In genomic region chr18:26405190-26405781, GRCh38 we compare ENCODE assay signal across 10 cellular contexts.
DNase-seq lines count a peak whose midpoint lies in the region; ATAC-seq, FAIRE-seq and TF ChIP-seq lines count a peak whose summit lies in the region.
"Had no signal": no experiment of that assay in that cellular context is flagged by ENCODE, and none has a peak within 500 bp of the region (broad histone marks: within the 10 kb centered on the region; RNA-seq: fewer than 3 reads in every experiment).

No MANE protein-coding gene starts in this region.

- CTCF ChIA-PET in A673 (lab: Charles Lee): interaction anchor here (0.9 kb wide), 1 partner anchor 22 kb away, joined by 4 read pairs; no protein-coding TSS in a partner anchor
- CTCF ChIA-PET in K562 (lab: Yijun Ruan, JAX; ENCODE audit: low intra/inter-chr PET ratio): no interaction called here

- FAIRE-seq in K562 (lab: Jason Lieb, UNC): no peak

- DNase-seq in A673 (ENCODE audit: low spot score) (peak; percentile 46), GM13977 (ENCODE audit: low spot score) (peak; percentile 70), NCI-H1105 (lab: John Stamatoyannopoulos, UW) (peak; percentile 9), K562 (ENCODE audit: extremely low read depth in 1 of 4, low spot score in 3 of 4) (peak in 1 of 4 experiments; percentile 16), lower lobe of right lung (no peak), activated gamma-delta T cell (lab: John Stamatoyannopoulos, UW) (no peak)
- DNase-seq in activated naive CD4-positive, alpha-beta T cell (lab: John Stamatoyannopoulos, UW): no peak

- H3K36me3 ChIP-seq in A673 (ENCODE audit: insufficient read depth, low read length, poor library complexity, severe bottlenecking) (no peaks in the 10 kb centered on the region), K562 (ENCODE audit: control insufficient read depth, insufficient read depth, low read length) (no peaks in the 10 kb centered on the region), lower lobe of right lung (no peaks in the 10 kb centered on the region)

- no peaks in the 10 kb centered on the region for H3K9me1 ChIP-seq in K562 (ENCODE audit: control insufficient read depth, insufficient read depth, low read length)

- TF ChIP-seq RAD21 in K562 (CRISPR knock-in tag; conservative IDR thresholded peaks at IDR 0.05 in 1 of 2, IDR thresholded peaks at IDR 0.05 in 1 of 2): peak in 1 of 2 experiments; percentile 29; a peak in 1 of 4 replicates

- no peaks in the 10 kb centered on the region for H4K20me1 ChIP-seq in K562 (replicated peaks; ENCODE audit: control insufficient read depth, insufficient read depth, low read length)

- ATAC-seq in HG02678 (IDR thresholded peaks at IDR 0.05; ENCODE audit: unreplicated experiment) (peak; percentile 86), K562 (peak; percentile 28), lower lobe of right lung (peak; percentile 64 to 71)

- no peak for TF ChIP-seq EP300 in K562 (IDR thresholded peaks at IDR 0.05; ENCODE audit: low read length)

- BruUV-seq in A673 (replicated peaks; lab: Mats Ljungman, UMichigan): no TSS peak
- no TSS peak for BruUV-seq in K562 (replicated peaks; lab: Mats Ljungman, UMichigan)

- no peak for TF ChIP-seq POLR2A in K562 (conservative IDR thresholded peaks at IDR 0.05)

- no peaks in the 10 kb centered on the region for H3K9me3 ChIP-seq in A673 (ENCODE audit: low read depth, low read length, poor library complexity, severe bottlenecking)
- H3K9me3 ChIP-seq in K562 (replicated peaks; ENCODE audit: control insufficient read depth, insufficient read depth, low read depth, low read length): no peaks in the 10 kb centered on the region
- no peaks in the 10 kb centered on the region for H3K9me3 ChIP-seq in lower lobe of right lung

- H3K27me3 ChIP-seq in A673 (replicated peaks; ENCODE audit: insufficient read depth, low read depth, low read length, poor library complexity) (no peaks in the 10 kb centered on the region), K562 (ENCODE audit: control insufficient read depth in 2 of 2, insufficient read depth in 2 of 2, low read length in 2 of 2) (peaks cover 20 to 32% of the 10 kb centered on the region in 2 experiments; a peak in 4 of 5 replicates), lower lobe of right lung (ENCODE audit: low read depth) (no peaks in the 10 kb centered on the region)

- H3K4me3 ChIP-seq in A673 (ENCODE audit: low read depth, low read length, poor library complexity, severe bottlenecking) (no peak overlapping the region), K562 (no peak overlapping the region), lower lobe of right lung (no peak overlapping the region)

- POLR2A ChIA-PET in A673 (lab: Charles Lee; ENCODE audit: low non-redundant PET) (no interaction called here), K562 (lab: Yijun Ruan, JAX) (interaction anchor here (1.0 kb wide), 1 partner anchor 17 kb away, joined by 3 read pairs; no protein-coding TSS in a partner anchor)

- H3K79me2 ChIP-seq in K562 (ENCODE audit: control insufficient read depth, insufficient read depth, low read length): no peaks in the 10 kb centered on the region

- intact Hi-C loops in A673 (cut with micrococcal nuclease; ENCODE audit: unreplicated experiment): loop anchor here (10.0 kb wide), 1 partner anchor 600 kb away; no protein-coding TSS in a partner anchor
- intact Hi-C loops in K562 (cut with micrococcal nuclease): loop anchor here (10.0 kb wide), 1 partner anchor 240 kb away; no protein-coding TSS in a partner anchor
- intact Hi-C loops in lower lobe of right lung (cut with DNase I): no loop called here

- no peak overlapping the region for H2AFZ ChIP-seq in K562 (ENCODE audit: low read depth, low read length)

- H3K4me1 ChIP-seq in A673 (ENCODE audit: insufficient read depth, low read length, poor library complexity, severe bottlenecking): no peaks in the 10 kb centered on the region
- H3K4me1 ChIP-seq in K562 (replicated peaks in 1 of 2; ENCODE audit: control insufficient read depth in 2 of 2, insufficient read depth in 2 of 2, low read length in 2 of 2): peaks cover 0 to 3% of the 10 kb centered on the region in 2 experiments; a peak in 1 of 5 replicates
- H3K4me1 ChIP-seq in lower lobe of right lung: no peaks in the 10 kb centered on the region

- in situ Hi-C loops in GM13977 (cut with MboI; ENCODE audit: low pct_unique_long_range_greater_than_20kb, low sequenced_read_pairs, unreplicated experiment): loop anchor here (10.0 kb wide), 1 partner anchor 240 kb away; no protein-coding TSS in a partner anchor
- in situ Hi-C loops in K562 (cut with MboI): no loop called here

- TF ChIP-seq CTCF in A673 (conservative IDR thresholded peaks at IDR 0.05; ENCODE audit: low read depth, low read length): peak; percentile 50
- TF ChIP-seq CTCF in GM13977 (IDR thresholded peaks at IDR 0.05; ENCODE audit: extremely low read depth, insufficient read depth, missing control alignments): peak; percentile 91
- peak in 2 of 3 experiments; percentile 21 to 28; a peak in 1 of 6 replicates for TF ChIP-seq CTCF in K562 (IDR thresholded peaks at IDR 0.05 in 2 of 3, conservative IDR thresholded peaks at IDR 0.05 in 1 of 3; ENCODE audit: insufficient read depth in 2 of 3, low read depth in 1 of 3, low read length in 3 of 3)
- peak; percentile 36 for TF ChIP-seq CTCF in lower lobe of right lung (IDR thresholded peaks at IDR 0.05)

- H3K27ac ChIP-seq in A673 (ENCODE audit: low read depth, low read length, poor library complexity, severe bottlenecking): no peak overlapping the region
- H3K27ac ChIP-seq in K562 (ENCODE audit: extremely low read depth, low read depth, low read length): no peak overlapping the region
- no peak overlapping the region for H3K27ac ChIP-seq in lower lobe of right lung
- H3K27ac ChIP-seq: epithelial cell of prostate, HL-60 had no signal

- no peak overlapping the region for H3K9ac ChIP-seq in K562 (ENCODE audit: insufficient read depth in 1 of 2, low read depth in 2 of 2, low read length in 2 of 2)

- no peak overlapping the region for H3K4me2 ChIP-seq in K562 (ENCODE audit: insufficient read depth, low read length)

- 3% methylated on average over 5 of the region's 5 CpGs for WGBS in K562 (ENCODE audit: insufficient coverage, low coverage, missing lambda C conversion rate)

TF ChIP-seq in K562, 482 proteins besides CTCF, POLR2A, EP300 and RAD21:
- TF ChIP-seq FOSL1 (tag; conservative IDR thresholded peaks at IDR 0.05) (no peak), CHCHD3 (CRISPR knock-in tag; IDR thresholded peaks at IDR 0.05) (no peak), MED1 (CRISPR knock-in tag; IDR thresholded peaks at IDR 0.05; ENCODE audit: borderline replicate concordance) (no peak)
- TF ChIP-seq, protein P1, sequence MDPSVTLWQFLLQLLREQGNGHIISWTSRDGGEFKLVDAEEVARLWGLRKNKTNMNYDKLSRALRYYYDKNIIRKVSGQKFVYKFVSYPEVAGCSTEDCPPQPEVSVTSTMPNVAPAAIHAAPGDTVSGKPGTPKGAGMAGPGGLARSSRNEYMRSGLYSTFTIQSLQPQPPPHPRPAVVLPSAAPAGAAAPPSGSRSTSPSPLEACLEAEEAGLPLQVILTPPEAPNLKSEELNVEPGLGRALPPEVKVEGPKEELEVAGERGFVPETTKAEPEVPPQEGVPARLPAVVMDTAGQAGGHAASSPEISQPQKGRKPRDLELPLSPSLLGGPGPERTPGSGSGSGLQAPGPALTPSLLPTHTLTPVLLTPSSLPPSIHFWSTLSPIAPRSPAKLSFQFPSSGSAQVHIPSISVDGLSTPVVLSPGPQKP (CRISPR knock-in tag; IDR thresholded peaks at IDR 0.05): no peak
- TF ChIP-seq, protein P2, sequence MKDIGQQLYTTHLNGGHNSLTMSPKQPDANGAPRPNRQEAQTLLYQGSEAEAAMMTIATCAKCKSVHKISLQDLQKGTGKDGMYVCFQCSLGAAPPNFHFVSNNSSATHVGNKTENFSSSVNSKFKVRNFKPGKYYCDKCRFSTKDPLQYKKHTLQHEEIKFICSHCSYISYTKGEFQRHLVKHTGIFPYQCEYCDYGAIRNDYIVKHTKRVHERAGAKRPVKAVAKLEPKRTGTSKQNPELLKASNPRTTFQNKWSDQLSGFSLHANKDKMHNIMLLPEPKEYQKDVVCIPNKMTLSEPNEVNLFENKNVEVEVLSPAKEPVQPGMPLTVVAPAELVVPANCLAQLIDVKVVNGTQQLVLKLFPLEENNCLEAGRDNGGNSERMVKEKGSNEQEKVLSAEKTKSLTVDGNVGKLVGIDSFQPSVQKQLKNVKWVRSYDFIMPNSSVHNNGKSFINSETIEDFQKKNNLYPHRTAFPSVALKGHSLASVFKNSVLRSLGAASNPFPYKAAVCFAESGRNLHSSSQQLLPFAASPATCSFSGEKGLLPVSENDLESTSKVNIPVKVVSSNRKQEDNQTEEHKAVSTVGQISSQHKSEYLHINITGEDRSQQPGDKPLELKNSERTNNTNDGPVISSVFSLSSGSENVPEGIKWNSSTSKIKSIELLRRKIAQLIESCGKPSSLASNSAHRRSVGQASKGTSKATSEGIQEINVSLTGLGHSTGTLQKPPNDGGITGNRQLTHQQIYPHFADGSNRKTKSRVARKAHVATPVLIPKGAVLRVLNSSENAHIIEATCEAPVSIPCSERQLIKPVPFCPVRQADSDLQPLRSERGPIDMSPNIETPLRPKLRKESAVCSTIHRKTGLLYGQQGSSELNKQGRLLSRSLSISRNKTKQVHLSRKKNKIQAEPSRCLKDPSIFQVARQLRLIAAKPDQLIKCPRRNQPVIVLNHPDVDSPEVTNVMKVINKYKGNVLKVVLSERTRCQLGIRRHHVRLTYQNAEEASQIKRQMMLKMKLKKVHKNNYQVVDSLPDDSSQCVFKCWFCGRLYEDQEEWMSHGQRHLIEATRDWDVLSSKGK (CRISPR knock-in tag; IDR thresholded peaks at IDR 0.05): no peak

Comparison
In these comparisons a context has a peak if more than half of its experiments do, and no peak if none do; other contexts are left out.
1. DNase-seq: peak in A673 (single experiment), GM13977 (single experiment) and NCI-H1105 (single experiment); none in lower lobe of right lung (single experiment), activated gamma-delta T cell (single experiment) and activated naive CD4-positive, alpha-beta T cell (0 of 4).
2. CTCF ChIP-seq: peak in every context shown above with its lines; median percentile 91 in GM13977; 50 in A673; 36 in lower lobe of right lung; 24 in K562.
3. ATAC-seq: peak in every context shown above with its lines; median percentile 86 in HG02678; 68 in lower lobe of right lung; 28 in K562.